1 cellular context compared by ENCODE assay signal in genomic region chr20:8809107-8809953, GRCh38.
A peak's percentile ranks its signal among the peaks of the same experiment; 100 is the strongest.
TF ChIP-seq lines count a peak whose summit lies in the region.

No MANE protein-coding gene starts in this region.

TF ChIP-seq in HepG2, 621 proteins besides CTCF, POLR2A, EP300 and RAD21 (continued from another document and continues in another):
- 0 out of 2 replicates have a peak, but pooled peaks have one; percentile 44 for TF ChIP-seq MIER2 (CRISPR knock-in tag; IDR thresholded peaks at IDR 0.05)
- no peak for TF ChIP-seq ZNF670 (CRISPR knock-in tag; IDR thresholded peaks at IDR 0.05; ENCODE audit: borderline replicate concordance)
- TF ChIP-seq HMGXB4 (CRISPR knock-in tag; IDR thresholded peaks at IDR 0.05; ENCODE audit: borderline replicate concordance in 1 of 2, low read depth in 1 of 2): 0 out of 4 replicates have a peak, but pooled peaks have one; percentile 29 to 45
- TF ChIP-seq IKZF5 (CRISPR knock-in tag; IDR thresholded peaks at IDR 0.05): peak; percentile 87
- no peak for TF ChIP-seq CEBPB (IDR thresholded peaks at IDR 0.05; ENCODE audit: borderline replicate concordance, low read depth, low read length)
- TF ChIP-seq RNF2 (conservative IDR thresholded peaks at IDR 0.05; ENCODE audit: low read depth): no peak
- no peak for TF ChIP-seq ZNF597 (CRISPR knock-in tag; IDR thresholded peaks at IDR 0.05)
- no peak for TF ChIP-seq ZSCAN21 (CRISPR knock-in tag; IDR thresholded peaks at IDR 0.05; ENCODE audit: borderline replicate concordance)
- peak; percentile 25; the same call in 1 of the 2 replicates for TF ChIP-seq ZNF580 (CRISPR knock-in tag; IDR thresholded peaks at IDR 0.05; ENCODE audit: borderline replicate concordance, low read depth)
- peak; percentile 73 for TF ChIP-seq KDM3A (CRISPR knock-in tag; IDR thresholded peaks at IDR 0.05; ENCODE audit: low read depth)
- TF ChIP-seq MAZ (IDR thresholded peaks at IDR 0.05; ENCODE audit: borderline replicate concordance, low read depth, low read length): no peak
- TF ChIP-seq MAZ (CRISPR knock-in tag; IDR thresholded peaks at IDR 0.05; ENCODE audit: low read depth): no peak
- no peak for TF ChIP-seq ZFP36L1 (CRISPR knock-in tag; IDR thresholded peaks at IDR 0.05)
- no peak for TF ChIP-seq RBM39 (IDR thresholded peaks at IDR 0.05; ENCODE audit: low read depth, low read length, poor library complexity, severe bottlenecking)
- TF ChIP-seq KDM4B (CRISPR knock-in tag; IDR thresholded peaks at IDR 0.05): no peak
- no peak for TF ChIP-seq ZNF569 (CRISPR knock-in tag; IDR thresholded peaks at IDR 0.05; ENCODE audit: borderline replicate concordance)
- no peak; the same call in 1 of the 2 replicates for TF ChIP-seq ZNF639 (CRISPR knock-in tag; conservative IDR thresholded peaks at IDR 0.05)
- TF ChIP-seq ATRX (CRISPR knock-in tag; IDR thresholded peaks at IDR 0.05; ENCODE audit: borderline replicate concordance): no peak
- TF ChIP-seq EHMT2 (IDR thresholded peaks at IDR 0.05; ENCODE audit: borderline replicate concordance, low read depth, low read length): peak; percentile 83
- no peak for TF ChIP-seq HIC2 (CRISPR knock-in tag; IDR thresholded peaks at IDR 0.05; ENCODE audit: low read depth)
- no peak for TF ChIP-seq SYNCRIP (IDR thresholded peaks at IDR 0.05; ENCODE audit: insufficient read depth, low read depth, low read length)
- TF ChIP-seq MED1 (CRISPR knock-in tag; IDR thresholded peaks at IDR 0.05): peak; percentile 85
- TF ChIP-seq ZNF704 (CRISPR knock-in tag; IDR thresholded peaks at IDR 0.05; ENCODE audit: borderline replicate concordance): no peak
- TF ChIP-seq SP140L (CRISPR knock-in tag; IDR thresholded peaks at IDR 0.05; ENCODE audit: borderline replicate concordance): no peak
- no peak for TF ChIP-seq ZNF225 (CRISPR knock-in tag; IDR thresholded peaks at IDR 0.05)
- TF ChIP-seq ZNF616 (CRISPR knock-in tag; IDR thresholded peaks at IDR 0.05; ENCODE audit: low read depth): no peak
- TF ChIP-seq TSC22D2 (CRISPR knock-in tag; IDR thresholded peaks at IDR 0.05; ENCODE audit: borderline replicate concordance): no peak
- TF ChIP-seq KLF9 (CRISPR knock-in tag; IDR thresholded peaks at IDR 0.05; ENCODE audit: low read depth): no peak
- TF ChIP-seq ZNF724P (CRISPR knock-in tag; IDR thresholded peaks at IDR 0.05; ENCODE audit: borderline replicate concordance): no peak
- no peak for TF ChIP-seq ZSCAN22 (CRISPR knock-in tag; IDR thresholded peaks at IDR 0.05)
- no peak for TF ChIP-seq ZNF335 (CRISPR knock-in tag; IDR thresholded peaks at IDR 0.05)
- peak; percentile 12; the same call in 1 of the 2 replicates for TF ChIP-seq POGK (CRISPR knock-in tag; conservative IDR thresholded peaks at IDR 0.05)
- no peak for TF ChIP-seq ZUFSP (CRISPR knock-in tag; IDR thresholded peaks at IDR 0.05; ENCODE audit: borderline replicate concordance)
- TF ChIP-seq CC2D1A (CRISPR knock-in tag; IDR thresholded peaks at IDR 0.05): no peak
- 0 out of 2 replicates have a peak, but pooled peaks have one; percentile 24 for TF ChIP-seq KLF12 (CRISPR knock-in tag; IDR thresholded peaks at IDR 0.05; ENCODE audit: borderline replicate concordance)
- TF ChIP-seq SIN3B (IDR thresholded peaks at IDR 0.05; ENCODE audit: low read length): no peak
- TF ChIP-seq ZNF337 (CRISPR knock-in tag; IDR thresholded peaks at IDR 0.05; ENCODE audit: borderline replicate concordance, low read depth): no peak
- no peak; the same call in 1 of the 2 replicates for TF ChIP-seq NKX3-1 (CRISPR knock-in tag; IDR thresholded peaks at IDR 0.05)
- TF ChIP-seq HDAC2 (CRISPR knock-in tag; IDR thresholded peaks at IDR 0.05): peak; percentile 89
- TF ChIP-seq ZNF572 (CRISPR knock-in tag; IDR thresholded peaks at IDR 0.05): no peak
- TF ChIP-seq ARID3A (IDR thresholded peaks at IDR 0.05; ENCODE audit: low read depth, low read length): peak; percentile 94
- TF ChIP-seq ZNF770 (CRISPR knock-in tag; IDR thresholded peaks at IDR 0.05): no peak
- TF ChIP-seq SAFB2 (CRISPR knock-in tag; IDR thresholded peaks at IDR 0.05; ENCODE audit: borderline replicate concordance, low read depth): peak; percentile 41; the same call in 1 of the 2 replicates
- TF ChIP-seq POGZ (CRISPR knock-in tag; IDR thresholded peaks at IDR 0.05): peak; percentile 93
- no peak for TF ChIP-seq HDAC1 (CRISPR knock-in tag; IDR thresholded peaks at IDR 0.05)
- no peak for TF ChIP-seq ZNF20 (CRISPR knock-in tag; IDR thresholded peaks at IDR 0.05)
- TF ChIP-seq SNAPC2 (CRISPR knock-in tag; IDR thresholded peaks at IDR 0.05): no peak
- TF ChIP-seq ZNF460 (CRISPR knock-in tag; IDR thresholded peaks at IDR 0.05; ENCODE audit: borderline replicate concordance): no peak
- TF ChIP-seq LCORL (IDR thresholded peaks at IDR 0.05): no peak
- peak; percentile 45; the same call in 1 of the 2 replicates for TF ChIP-seq LCORL (CRISPR knock-in tag; IDR thresholded peaks at IDR 0.05)
- TF ChIP-seq ZKSCAN8 (CRISPR knock-in tag; IDR thresholded peaks at IDR 0.05; ENCODE audit: borderline replicate concordance): no peak
